ENCODE assay signal across 8 cellular contexts in genomic region chr17:75764711-75765421, GRCh38. TPM values are rescaled to one million over a fixed set of nuclear protein-coding genes. Genes with fewer than 3 reads are reported as not detected.
DNase-seq lines count a peak whose midpoint lies in the region; ATAC-seq, FAIRE-seq and TF ChIP-seq lines count a peak whose summit lies in the region.

Gene GALK1 (minus strand): TSS chr17:75765192. CDS start chr17:75765136, 56 bp downstream.

- DNase-seq in AG20443 (ENCODE audit: low spot score), result peak; percentile 94
- DNase-seq in RCC 7860 (ENCODE audit: low spot score), result peak; percentile 25
- peak; percentile 62 for DNase-seq in activated effector memory CD4-positive, alpha-beta T cell treated with Interleukin-2 at 50 U/mL for 16 hours
- DNase-seq in fibroblast of pulmonary artery (ENCODE audit: low read depth), result peak; percentile 67

- no peaks in the 10 kb centered on the region for H3F3A ChIP-seq in neural cell (ENCODE audit: insufficient read depth, low read length, poor library complexity, severe bottlenecking)

- peak within 1 kb of the TSS; percentile 45 for H2AFZ ChIP-seq in neural cell (ENCODE audit: low read depth, low read length)

- no peak for FAIRE-seq in RCC 7860 (lab: Jason Lieb, UNC)

- H3K9ac ChIP-seq in neural cell (ENCODE audit: low read length), result peak within 1 kb of the TSS; percentile 63

- H4K20me1 ChIP-seq in neural cell (ENCODE audit: insufficient read depth), result no peaks in the 10 kb centered on the region

- H3K79me2 ChIP-seq in neural cell (replicated peaks; ENCODE audit: insufficient read depth, low read length), result no peaks in the 10 kb centered on the region

- H3K27me3 ChIP-seq in neural cell (ENCODE audit: insufficient read depth, low read depth, low read length), result peaks cover 11% of the 10 kb centered on the region

- H3K36me3 ChIP-seq in neural cell (ENCODE audit: insufficient read depth, low read length), result no peaks in the 10 kb centered on the region

- no peak for TF ChIP-seq EP300 in neural cell (conservative IDR thresholded peaks at IDR 0.05; ENCODE audit: poor library complexity, severe bottlenecking)

- no peak within 1 kb of the TSS for H3K27ac ChIP-seq in neural cell (ENCODE audit: low read length)
- peak within 1 kb of the TSS; percentile 84 for H3K27ac ChIP-seq in temporal lobe (ENCODE audit: low read depth, low read length)

- H3K4me2 ChIP-seq in neural cell (ENCODE audit: low read length), result peak within 1 kb of the TSS; percentile 19

- ATAC-seq in GM18907 (IDR thresholded peaks at IDR 0.05; ENCODE audit: unreplicated experiment), result peak; percentile 67
- peak; percentile 60 for ATAC-seq in HG03342 (IDR thresholded peaks at IDR 0.05; ENCODE audit: unreplicated experiment)

- TF ChIP-seq CTCF in fibroblast of pulmonary artery (IDR thresholded peaks at IDR 0.05; ENCODE audit: low read length, missing control alignments) (peak; percentile 57), neural cell (IDR thresholded peaks at IDR 0.05; ENCODE audit: poor library complexity, severe bottlenecking) (peak; percentile 49)

- H3K9me3 ChIP-seq in neural cell (ENCODE audit: low read length), result no peaks in the 10 kb centered on the region

- H3K4me3 ChIP-seq in fibroblast of pulmonary artery (replicated peaks; ENCODE audit: low read depth, low read length) (peak within 1 kb of the TSS; percentile 62), neural cell (ENCODE audit: low read length) (peak within 1 kb of the TSS; percentile 69)

- TF ChIP-seq RAD21 in neural cell (conservative IDR thresholded peaks at IDR 0.05), result no peak

- H3K9me2 ChIP-seq in neural cell (ENCODE audit: insufficient read depth, low read length), result no peaks in the 10 kb centered on the region

TF ChIP-seq in neural cell, 6 proteins besides CTCF, POLR2A, EP300 and RAD21:
- TF ChIP-seq TAF1 (IDR thresholded peaks at IDR 0.05; ENCODE audit: low read depth) (no peak), POLR2AphosphoS5 (IDR thresholded peaks at IDR 0.05) (peak; percentile 26), REST (IDR thresholded peaks at IDR 0.05; ENCODE audit: borderline replicate concordance) (no peak), SMC3 (conservative IDR thresholded peaks at IDR 0.05; ENCODE audit: poor library complexity) (no peak), EZH2 (IDR thresholded peaks at IDR 0.05; ENCODE audit: borderline replicate concordance, insufficient read depth, low read length, poor library complexity, severe bottlenecking) (no peak), MXI1 (conservative IDR thresholded peaks at IDR 0.05; ENCODE audit: poor library complexity, severe bottlenecking) (peak; percentile 19)

RNA-seq across cellular contexts. Expression of gene GALK1, which starts in this region (rescaled TPM):
- 4.8 TPM in 2 replicates for polyA plus RNA-seq in neural cell
- polyA minus RNA-seq in neural cell, result 2.7 and 3.2 TPM in 2 replicates
- 6.4 TPM for total RNA-seq in temporal lobe

Comparison
In these comparisons a context has a peak if more than half of its experiments do, and no peak if none do; other contexts are left out.
1. DNase-seq: peak in every context shown above with its lines; median percentile 94 in AG20443; 67 in fibroblast of pulmonary artery; 62 in activated effector memory CD4-positive, alpha-beta T cell treated with Interleukin-2 at 50 U/mL for 16 hours; 25 in RCC 7860.